1 cellular context compared by ENCODE assay signal in genomic region chr5:2658421-2658820, GRCh38.
TF ChIP-seq lines count a peak whose summit lies in the region.

No MANE protein-coding gene starts in this region.

TF ChIP-seq in IMR-90, 13 proteins besides CTCF, POLR2A, EP300 and RAD21 (continued from another document):
- TF ChIP-seq USF2 (IDR thresholded peaks at IDR 0.05; ENCODE audit: low read depth, low read length) (no peak), MAFK (IDR thresholded peaks at IDR 0.05; ENCODE audit: low read depth, low read length) (no peak), NFE2L2 (IDR thresholded peaks at IDR 0.05; ENCODE audit: low read depth, low read length) (no peak)
TF ChIP-seq in IMR-90: peak in this region for 0.
